ENCODE assay signal across 29 cellular contexts in the genomic region with DNA sequence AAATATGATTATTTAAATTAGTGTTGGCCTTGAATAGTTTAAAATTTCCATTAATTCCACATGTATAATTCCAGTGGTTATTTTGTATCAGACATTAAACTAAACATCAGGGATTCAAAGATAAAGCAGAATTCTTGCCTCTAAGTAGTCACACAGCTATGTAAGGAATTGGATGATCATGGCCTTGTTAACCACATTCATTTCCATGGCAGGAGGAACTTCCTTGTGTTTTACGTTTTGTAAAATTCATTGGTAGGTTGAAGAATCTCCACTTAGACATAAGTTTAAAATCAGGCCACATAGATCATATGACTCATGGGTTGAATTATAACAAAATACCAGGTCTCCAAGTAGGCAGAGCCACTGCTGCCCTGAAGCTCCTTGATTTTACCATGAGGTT.
DNase-seq lines count a peak whose midpoint lies in the region; ATAC-seq and TF ChIP-seq lines count a peak whose summit lies in the region.
"Had no signal": no experiment of that assay in that cellular context is flagged by ENCODE, and none has a peak within 500 bp of the region (broad histone marks: within the 10 kb centered on the region; RNA-seq: fewer than 3 reads in every experiment).

No MANE protein-coding gene starts in this region.

- ATAC-seq in stimulated activated naive CD8-positive, alpha-beta T cell treated with anti-CD3 and anti-CD28 coated beads, Interleukin-15, Interleukin-2, amounts not matched to agents 100 U/mL and 50 U/mL, for 24 hours, result no peak
- ATAC-seq in HG03280 (IDR thresholded peaks at IDR 0.05; ENCODE audit: unreplicated experiment), result no peak
- ATAC-seq: activated T-cell treated with anti-CD3 and anti-CD28 coated beads, Interleukin-2, amount 50 U/mL, for 72 hours; heart left ventricle; right cardiac atrium; stimulated activated effector memory CD8-positive, alpha-beta T cell treated with anti-CD3 and anti-CD28 coated beads, Interleukin-12 subunit alpha, Interleukin-12 subunit beta, amount 100 ng/mL, for 72 hours had no signal

- no peaks in the 10 kb centered on the region for H3K27me3 ChIP-seq in kidney epithelial cell (ENCODE audit: control insufficient read depth, insufficient read depth, low read length)
- H3K27me3 ChIP-seq: adrenal gland, cardiac muscle cell, heart left ventricle, SJSA1, upper lobe of left lung had no signal

- no peak overlapping the region for H3K4me3 ChIP-seq in cardiac fibroblast (replicated peaks in 1 of 2; ENCODE audit: low read depth in 2 of 2, low read length in 2 of 2)
- H3K4me3 ChIP-seq in kidney epithelial cell (ENCODE audit: low read depth, low read length), result no peak overlapping the region
- H3K4me3 ChIP-seq: adrenal gland, cardiac muscle cell, heart left ventricle, lung, SJSA1, upper lobe of left lung had no signal

- H3K27ac ChIP-seq in caudate nucleus (ENCODE audit: low read depth, low read length), result no peak overlapping the region
- H3K27ac ChIP-seq: adrenal gland, cardiac muscle cell, heart left ventricle, parathyroid adenoma, SJSA1, upper lobe of left lung had no signal

- TF ChIP-seq CTCF in cardiac fibroblast (IDR thresholded peaks at IDR 0.05; ENCODE audit: low read depth, low read length), result no peak
- no peak for TF ChIP-seq CTCF in kidney epithelial cell (IDR thresholded peaks at IDR 0.05; ENCODE audit: insufficient read depth, low read length, poor library complexity, severe bottlenecking)

- DNase-seq in H4 (ENCODE audit: low spot score) (peak; percentile 53), cardiac fibroblast (ENCODE audit: low read depth in 2 of 2) (peak; percentile 14 to 46), kidney epithelial cell (ENCODE audit: low read depth) (peak; percentile 53), NCI-H2196 treated with DMSO at 0.1 percent for 48 hours (lab: John Stamatoyannopoulos, UW; ENCODE audit: unreplicated experiment) (no peak), caudate nucleus (lab: John Stamatoyannopoulos, UW) (no peak)
- DNase-seq in stimulated activated naive CD8-positive, alpha-beta T cell treated with anti-CD3 and anti-CD28 coated beads, Interleukin-15, Interleukin-2, amounts not matched to agents 100 U/mL and 50 U/mL, for 24 hours, result no peak
- DNase-seq: activated CD4-positive, CD25-positive, alpha-beta regulatory T cell; activated naive CD4-positive, alpha-beta T cell treated with anti-CD3 and anti-CD28 coated beads for 36 hours; activated T-cell treated with anti-CD3 and anti-CD28 coated beads, Interleukin-2, amount 50 U/mL, for 72 hours; adrenal gland; dermis blood vessel endothelial cell; foreskin fibroblast; GDM1; H9; heart left ventricle; NCI-H1436 treated with DMSO at 0.1 percent for 48 hours; NCI-H2107; NCI-H446 treated with DMSO at 0.1 percent for 48 hours; NCI-H82; right cardiac atrium; stimulated activated CD4-positive, alpha-beta T cell treated with anti-CD3 and anti-CD28 coated beads, Interleukin-4, amount 100 ng/mL, for 24 hours; T-helper 1 cell; upper lobe of left lung had no signal

- H3K36me3 ChIP-seq in kidney epithelial cell (ENCODE audit: control insufficient read depth, insufficient read depth, low read length), result no peaks in the 10 kb centered on the region
- H3K36me3 ChIP-seq: adrenal gland, cardiac muscle cell, heart left ventricle, SJSA1, upper lobe of left lung had no signal

Comparison
In these comparisons a context has a peak if more than half of its experiments do, and no peak if none do; other contexts are left out.
1. DNase-seq: peak in H4 (single experiment), cardiac fibroblast (2 of 2) and kidney epithelial cell (single experiment); none in NCI-H2196 treated with DMSO at 0.1 percent for 48 hours (single experiment), stimulated activated naive CD8-positive, alpha-beta T cell treated with anti-CD3 and anti-CD28 coated beads, Interleukin-15, Interleukin-2, amounts not matched to agents 100 U/mL and 50 U/mL, for 24 hours (single experiment) and caudate nucleus (0 of 61).